ENCODE assay signal across 9 cellular contexts in genomic region chr7:80135306-80136104, GRCh38. TPM values are rescaled to one million over a fixed set of nuclear protein-coding genes. Genes with fewer than 3 reads are reported as not detected.
DNase-seq lines count a peak whose midpoint lies in the region; ATAC-seq and TF ChIP-seq lines count a peak whose summit lies in the region.
"Had no signal": no experiment of that assay in that cellular context is flagged by ENCODE, and none has a peak within 500 bp of the region (broad histone marks: within the 10 kb centered on the region; RNA-seq: fewer than 3 reads in every experiment).

No MANE protein-coding gene starts in this region.

- H3K4me3 ChIP-seq in SK-N-MC, result peak overlapping the region; percentile 84
- peak overlapping the region; percentile 75 to 96 for H3K4me3 ChIP-seq in duodenal mucosa (ENCODE audit: low read depth in 1 of 2, low read length in 2 of 2)
- peak overlapping the region; percentile 85 to 89 (median 87) for H3K4me3 ChIP-seq in right lobe of liver

- H3K4me1 ChIP-seq in duodenal mucosa (ENCODE audit: control insufficient read depth in 1 of 2, insufficient read depth in 2 of 2, low read length in 2 of 2), result peaks cover 4 to 20% of the 10 kb centered on the region in 2 donors
- peaks cover 0 to 22% (median 10%) of the 10 kb centered on the region in 4 donors for H3K4me1 ChIP-seq in right lobe of liver

- TF ChIP-seq CTCF in right lobe of liver (IDR thresholded peaks at IDR 0.05), result no peak

- no peak overlapping the region for H3K27ac ChIP-seq in SK-N-MC
- peak overlapping the region; percentile 72 for H3K27ac ChIP-seq in duodenal mucosa (ENCODE audit: low read depth, low read length)
- H3K27ac ChIP-seq in right lobe of liver, result peak overlapping the region; percentile 85 to 94 (median 92)
- H3K27ac ChIP-seq: 22Rv1 had no signal

- H3K27me3 ChIP-seq in duodenal mucosa (ENCODE audit: control insufficient read depth in 1 of 2, insufficient read depth in 2 of 2, low read length in 2 of 2) (no peaks in the 10 kb centered on the region), right lobe of liver (no peaks in the 10 kb centered on the region)

- H3K9ac ChIP-seq in SK-N-MC (ENCODE audit: insufficient read length) (peak overlapping the region; percentile 73), duodenal mucosa (ENCODE audit: low read depth in 1 of 2, low read length in 2 of 2) (peak overlapping the region; percentile 65 to 70)

- intact Hi-C loops in right lobe of liver (cut with DNase I), result loop anchor here in 1 of 2 donors (10.0 kb wide), 1 partner anchor 249 kb away; no protein-coding TSS in a partner anchor

- H3K9me3 ChIP-seq in SK-N-MC (ENCODE audit: low read depth, low read length) (no peaks in the 10 kb centered on the region), duodenal mucosa (ENCODE audit: control insufficient read depth in 1 of 2, low read length in 2 of 2) (no peaks in the 10 kb centered on the region), right lobe of liver (no peaks in the 10 kb centered on the region)

- DNase-seq in DMS 273 (lab: John Stamatoyannopoulos, UW; ENCODE audit: unreplicated experiment) (peak; percentile 89), DMS 273 treated with DMSO at 0.1 percent for 48 hours (lab: John Stamatoyannopoulos, UW) (no peak), SK-N-MC (ENCODE audit: low read depth, low spot score) (no peak), right lobe of liver (no peak), DMS153 treated with DMSO at 0.1 percent for 48 hours (lab: John Stamatoyannopoulos, UW; ENCODE audit: unreplicated experiment) (no peak)
- peak; percentile 49 for DNase-seq in stimulated activated CD8-positive, alpha-beta memory T cell treated with anti-CD3 and anti-CD28 coated beads, Interleukin-4, amount 100 ng/mL, for 48 hours

- TF ChIP-seq POLR2A in right lobe of liver (IDR thresholded peaks at IDR 0.05), result no peak

- 0% methylated on average over 14 of the region's 58 CpGs for WGBS in right lobe of liver (ENCODE audit: insufficient coverage, low coverage, low lambda C conversion rate, missing lambda C conversion rate)

- ATAC-seq in HG03103 (IDR thresholded peaks at IDR 0.05; ENCODE audit: low read depth, unreplicated experiment) (peak; percentile 23), right lobe of liver (peak; percentile 40 to 48 (median 44))

- H3K36me3 ChIP-seq in SK-N-MC (ENCODE audit: insufficient read depth, low read length) (no peaks in the 10 kb centered on the region), duodenal mucosa (ENCODE audit: control insufficient read depth in 1 of 2, insufficient read depth in 2 of 2, low read length in 2 of 2) (no peaks in the 10 kb centered on the region), right lobe of liver (no peaks in the 10 kb centered on the region)

RNA-seq across cellular contexts. Expression of gene GNAI1, which starts 0.9 kb away (rescaled TPM):
- total RNA-seq in right lobe of liver, result 10 to 100 TPM; 10.9 to 21.5 (median 16.5) TPM

Comparison
In these comparisons a context has a peak if more than half of its experiments do, and no peak if none do; other contexts are left out.
1. DNase-seq: peak in DMS 273 (single experiment) and stimulated activated CD8-positive, alpha-beta memory T cell treated with anti-CD3 and anti-CD28 coated beads, Interleukin-4, amount 100 ng/mL, for 48 hours (single experiment); none in DMS 273 treated with DMSO at 0.1 percent for 48 hours (single experiment), SK-N-MC (single experiment), right lobe of liver (0 of 3) and DMS153 treated with DMSO at 0.1 percent for 48 hours (single experiment).
2. Peak in every context shown above with its lines, with median percentiles within 50 percentile points of each other: H3K4me3 ChIP-seq.